8 cellular contexts compared by ENCODE assay signal in genomic region chr22:20550851-20551744, GRCh38. TPM values are rescaled to one million over a fixed set of nuclear protein-coding genes. Genes with fewer than 3 reads are reported as not detected.
DNase-seq lines count a peak whose midpoint lies in the region; ATAC-seq and TF ChIP-seq lines count a peak whose summit lies in the region.

No MANE protein-coding gene starts in this region.

- peak overlapping the region in 1 of 2 donors; percentile 12 for H3K4me3 Mint-ChIP-seq in CD14-positive monocyte
- peak overlapping the region; percentile 78 for H3K4me3 Mint-ChIP-seq in activated CD4-positive, alpha-beta T cell treated with anti-CD3 and anti-CD28 coated beads, Interleukin-2, amount 10 ng/mL, durations not matched to agents 24 days and 14 days
- H3K4me3 Mint-ChIP-seq in stimulated activated naive CD8-positive, alpha-beta T cell treated with anti-CD3 and anti-CD28 coated beads, Interleukin-15, Interleukin-2, amounts not matched to agents 100 ng/mL and 50 ng/mL, for 24 hours: peak overlapping the region; percentile 75

- no peaks in the 10 kb centered on the region for H3K9me3 ChIP-seq in ectodermal cell (ENCODE audit: control insufficient read depth, low read length)

- intact Hi-C loops in CD14-positive monocyte (cut with micrococcal nuclease): no loop called here
- intact Hi-C loops in activated CD4-positive, alpha-beta T cell treated with anti-CD3 and anti-CD28 coated beads, Interleukin-2, amount 10 ng/mL, durations not matched to agents 24 days and 14 days (cut with micrococcal nuclease): loop anchor here (1.0 to 5.0 kb wide), 2 partner anchors 13 to 44 kb away; partner anchors contain the start of gene MED15

- peaks cover 20% of the 10 kb centered on the region for H3K4me1 Mint-ChIP-seq in CD14-positive monocyte
- peaks cover 56% of the 10 kb centered on the region for H3K4me1 Mint-ChIP-seq in activated CD4-positive, alpha-beta T cell treated with anti-CD3 and anti-CD28 coated beads, Interleukin-2, amount 10 ng/mL, durations not matched to agents 24 days and 14 days
- H3K4me1 Mint-ChIP-seq in stimulated activated naive CD8-positive, alpha-beta T cell treated with anti-CD3 and anti-CD28 coated beads, Interleukin-15, Interleukin-2, amounts not matched to agents 100 ng/mL and 50 ng/mL, for 24 hours (ENCODE audit: low read depth): peaks cover 92% of the 10 kb centered on the region

- peak overlapping the region in 4 of 7 donors; percentile 21 to 84 (median 70) for H3K27ac Mint-ChIP-seq in CD14-positive monocyte
- H3K27ac Mint-ChIP-seq in activated CD4-positive, alpha-beta T cell treated with anti-CD3 and anti-CD28 coated beads, Interleukin-2, amount 10 ng/mL, durations not matched to agents 24 days and 14 days: peak overlapping the region; percentile 94
- peak overlapping the region; percentile 100 for H3K27ac Mint-ChIP-seq in stimulated activated naive CD8-positive, alpha-beta T cell treated with anti-CD3 and anti-CD28 coated beads, Interleukin-15, Interleukin-2, amounts not matched to agents 100 ng/mL and 50 ng/mL, for 24 hours

- H3K27me3 Mint-ChIP-seq in CD14-positive monocyte (ENCODE audit: low read depth in 3 of 3): no peaks in the 10 kb centered on the region
- no peaks in the 10 kb centered on the region for H3K27me3 Mint-ChIP-seq in activated CD4-positive, alpha-beta T cell treated with anti-CD3 and anti-CD28 coated beads, Interleukin-2, amount 10 ng/mL, durations not matched to agents 24 days and 14 days
- H3K27me3 Mint-ChIP-seq in stimulated activated naive CD8-positive, alpha-beta T cell treated with anti-CD3 and anti-CD28 coated beads, Interleukin-15, Interleukin-2, amounts not matched to agents 100 ng/mL and 50 ng/mL, for 24 hours: no peaks in the 10 kb centered on the region

- H3K4me3 ChIP-seq in ectodermal cell (ENCODE audit: insufficient read depth, low read depth, low read length): no peak overlapping the region

- DNase-seq in CD14-positive monocyte (ENCODE audit: low spot score) (no peak), middle frontal gyrus (ENCODE audit: extremely low spot score, low spot score) (peak; percentile 39), NCI-H2029 (lab: John Stamatoyannopoulos, UW) (no peak), NCI-H146 treated with DMSO at 0.1 percent for 48 hours (lab: John Stamatoyannopoulos, UW; ENCODE audit: unreplicated experiment) (no peak)
- peak; percentile 78 for DNase-seq in activated CD4-positive, alpha-beta T cell treated with anti-CD3 and anti-CD28 coated beads, Interleukin-2, amount 10 ng/mL, durations not matched to agents 24 days and 14 days

- peaks cover 64 to 78% of the 10 kb centered on the region in 2 donors for H3K36me3 Mint-ChIP-seq in CD14-positive monocyte
- H3K36me3 Mint-ChIP-seq in activated CD4-positive, alpha-beta T cell treated with anti-CD3 and anti-CD28 coated beads, Interleukin-2, amount 10 ng/mL, durations not matched to agents 24 days and 14 days (ENCODE audit: low read depth): peaks cover 35% of the 10 kb centered on the region
- H3K36me3 Mint-ChIP-seq in stimulated activated naive CD8-positive, alpha-beta T cell treated with anti-CD3 and anti-CD28 coated beads, Interleukin-15, Interleukin-2, amounts not matched to agents 100 ng/mL and 50 ng/mL, for 24 hours (ENCODE audit: low read depth): peaks cover 55% of the 10 kb centered on the region

- WGBS in ectodermal cell, 2 experiments: 74 to 77% methylated on average over 27 of the region's 27 CpGs

- no peaks in the 10 kb centered on the region for H3K27me3 ChIP-seq in ectodermal cell (ENCODE audit: control insufficient read depth, insufficient read depth, low read length, poor library complexity, severe bottlenecking)

- H3K9me3 Mint-ChIP-seq in CD14-positive monocyte: no peaks in the 10 kb centered on the region
- H3K9me3 Mint-ChIP-seq in activated CD4-positive, alpha-beta T cell treated with anti-CD3 and anti-CD28 coated beads, Interleukin-2, amount 10 ng/mL, durations not matched to agents 24 days and 14 days: no peaks in the 10 kb centered on the region
- no peaks in the 10 kb centered on the region for H3K9me3 Mint-ChIP-seq in stimulated activated naive CD8-positive, alpha-beta T cell treated with anti-CD3 and anti-CD28 coated beads, Interleukin-15, Interleukin-2, amounts not matched to agents 100 ng/mL and 50 ng/mL, for 24 hours

- peak overlapping the region; percentile 88 for H3K27ac ChIP-seq in ectodermal cell (ENCODE audit: insufficient read depth, low read depth, low read length, poor library complexity, severe bottlenecking)

- H3K36me3 ChIP-seq in ectodermal cell (ENCODE audit: control insufficient read depth, insufficient read depth, low read length): peaks cover 13% of the 10 kb centered on the region

- ATAC-seq in GM21390 (IDR thresholded peaks at IDR 0.05; ENCODE audit: unreplicated experiment): no peak

- no peak for TF ChIP-seq CTCF in CD14-positive monocyte (IDR thresholded peaks at IDR 0.05)

- H3K4me1 ChIP-seq in ectodermal cell (ENCODE audit: control insufficient read depth, insufficient read depth, low read length): peaks cover 31% of the 10 kb centered on the region

RNA-seq across cellular contexts. Expression of gene MED15, which starts 43.7 kb away (rescaled TPM):
- 10 to 100 TPM; 10.0 to 17.8 TPM for polyA plus RNA-seq in CD14-positive monocyte
- total RNA-seq in activated CD4-positive, alpha-beta T cell treated with anti-CD3 and anti-CD28 coated beads, Interleukin-2, amount 10 ng/mL, durations not matched to agents 24 days and 14 days: 113 and 117 TPM in 2 replicates
- 53.5 TPM for polyA plus RNA-seq in ectodermal cell (2013, experiment 1 of 4)
- polyA plus RNA-seq in ectodermal cell (2013, experiment 2 of 4): 50.6 TPM
- 43.0 TPM for polyA plus RNA-seq in ectodermal cell (2013, experiment 3 of 4)
- polyA plus RNA-seq in ectodermal cell (2013, experiment 4 of 4): 45.2 TPM

RNA-seq across cellular contexts. Expression of gene KLHL22, which starts 55.5 kb away (rescaled TPM):
- 1 to 10 TPM; 7.8 to 9.2 TPM for polyA plus RNA-seq in CD14-positive monocyte
- total RNA-seq in activated CD4-positive, alpha-beta T cell treated with anti-CD3 and anti-CD28 coated beads, Interleukin-2, amount 10 ng/mL, durations not matched to agents 24 days and 14 days: 16.9 and 17.7 TPM in 2 replicates
- 27.7 TPM for polyA plus RNA-seq in ectodermal cell (2013, experiment 1 of 4)
- 25.6 TPM for polyA plus RNA-seq in ectodermal cell (2013, experiment 2 of 4)
- 15.7 TPM for polyA plus RNA-seq in ectodermal cell (2013, experiment 3 of 4)
- 20.9 TPM for polyA plus RNA-seq in ectodermal cell (2013, experiment 4 of 4)

Comparison
In these comparisons a context has a peak if more than half of its experiments do, and no peak if none do; other contexts are left out.
1. DNase-seq: peak in activated CD4-positive, alpha-beta T cell treated with anti-CD3 and anti-CD28 coated beads, Interleukin-2, amount 10 ng/mL, durations not matched to agents 24 days and 14 days (single experiment) and middle frontal gyrus (single experiment); none in CD14-positive monocyte (single experiment), NCI-H2029 (single experiment) and NCI-H146 treated with DMSO at 0.1 percent for 48 hours (single experiment).
2. Peak in every context shown above with its lines, with median percentiles within 50 percentile points of each other: H3K27ac Mint-ChIP-seq.